In the genomic region with DNA sequence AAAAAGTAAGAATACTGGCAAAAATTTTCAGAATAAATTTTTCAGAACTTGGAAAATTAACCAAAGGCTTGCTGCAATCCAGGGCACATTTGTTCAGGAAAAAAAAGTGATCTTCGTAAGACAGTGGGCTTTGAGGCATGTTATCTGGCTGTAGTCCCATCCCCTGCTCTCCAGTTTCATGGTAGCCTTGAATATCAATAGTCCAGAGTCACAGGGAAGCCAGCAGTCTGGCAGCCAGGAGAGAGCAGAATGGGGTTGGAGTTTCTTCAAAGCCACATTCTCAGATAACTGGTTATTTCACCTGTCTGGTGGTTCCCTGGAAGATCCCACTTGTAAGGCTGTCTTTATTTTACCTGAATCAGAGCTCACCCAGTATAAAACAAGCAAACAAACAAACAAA, we compare ENCODE assay signal across 17 cellular contexts.
DNase-seq lines count a peak whose midpoint lies in the region; ATAC-seq and TF ChIP-seq lines count a peak whose summit lies in the region.
"Had no signal": no experiment of that assay in that cellular context is flagged by ENCODE, and none has a peak within 500 bp of the region (broad histone marks: within the 10 kb centered on the region; RNA-seq: fewer than 3 reads in every experiment).

No MANE protein-coding gene starts in this region.

- H3K4me3 Mint-ChIP-seq in WTC11 (no peak overlapping the region), neural crest cell (no peak overlapping the region)
- H3K4me3 Mint-ChIP-seq: B cell; CD8-positive, alpha-beta T cell had no signal

- H3K36me3 ChIP-seq in iPS-18a (ENCODE audit: control insufficient read depth, low read depth, low read length), result no peaks in the 10 kb centered on the region
- H3K36me3 ChIP-seq: BLaER1 treated with 17β-estradiol and CSF1 and Interleukin-3, amounts not matched to agents 10 nM and 100 nM; HAP-1 had no signal

- no peak overlapping the region for H3K27ac ChIP-seq in iPS-18a (ENCODE audit: low read length)
- H3K27ac ChIP-seq: BLaER1 treated with 17β-estradiol and CSF1 and Interleukin-3, amounts not matched to agents 10 nM and 100 nM had no signal

- peaks cover 12% of the 10 kb centered on the region for H3K4me1 ChIP-seq in iPS-18a (ENCODE audit: control insufficient read depth, low read depth, low read length)
- H3K4me1 ChIP-seq: HAP-1 had no signal

- no peaks in the 10 kb centered on the region for H3K27me3 Mint-ChIP-seq in WTC11 (ENCODE audit: low read depth)
- H3K27me3 Mint-ChIP-seq in neural crest cell (ENCODE audit: low read depth), result peaks cover 14% of the 10 kb centered on the region

- DNase-seq in activated effector memory CD4-positive, alpha-beta T cell treated with anti-CD3 and anti-CD28 coated beads, Interleukin-2, amount 50 U/mL, for 16 hours, result peak; percentile 12
- no peak for DNase-seq in activated effector memory CD4-positive, alpha-beta T cell treated with Interleukin-2 at 50 U/mL for 16 hours
- DNase-seq in WTC11 (ENCODE audit: low spot score) (no peak), neural crest cell (ENCODE audit: low read depth, low spot score) (no peak), foreskin melanocyte (no peak)
- DNase-seq in stimulated activated CD4-positive, alpha-beta T cell treated with anti-CD3 and anti-CD28 coated beads, Interleukin-12 subunit alpha, Interleukin-12 subunit beta, amount 100 ng/mL, for 4 hours, result no peak
- DNase-seq: 8988T; Calu3; CD8-positive, alpha-beta T cell; DMS79 treated with DMSO at 0.1 percent for 48 hours; GOT3 had no signal

- H3K9me3 ChIP-seq in iPS-18a (ENCODE audit: control insufficient read depth, low read depth, low read length), result no peaks in the 10 kb centered on the region
- H3K9me3 ChIP-seq: BLaER1 treated with 17β-estradiol and CSF1 and Interleukin-3, amounts not matched to agents 10 nM and 100 nM; HAP-1 had no signal

- ATAC-seq in WTC11 (peak; percentile 88), HG02588 (IDR thresholded peaks at IDR 0.05; ENCODE audit: unreplicated experiment) (no peak)
- ATAC-seq: CD8-positive, alpha-beta T cell; GM12878 had no signal

- POLR2A ChIA-PET in WTC11 (lab: Charles Lee), result no interaction called here

- no peak overlapping the region for H3K9ac ChIP-seq in iPS-18a (ENCODE audit: low read length)
- H3K9ac ChIP-seq: BLaER1 treated with 17β-estradiol and CSF1 and Interleukin-3, amounts not matched to agents 10 nM and 100 nM had no signal

- H3K9me3 Mint-ChIP-seq in WTC11 (no peaks in the 10 kb centered on the region), neural crest cell (no peaks in the 10 kb centered on the region)
- H3K9me3 Mint-ChIP-seq: CD8-positive, alpha-beta T cell had no signal

- CTCF ChIA-PET in WTC11 (lab: Charles Lee), result interaction anchor here (0.8 to 1.4 kb wide), 4 partner anchors 17 to 261 kb away, joined by 3 read pairs; no protein-coding TSS in a partner anchor

- H3K36me3 Mint-ChIP-seq in WTC11 (no peaks in the 10 kb centered on the region), neural crest cell (ENCODE audit: low read depth) (no peaks in the 10 kb centered on the region)
- H3K36me3 Mint-ChIP-seq: CD8-positive, alpha-beta T cell had no signal

- peak overlapping the region; percentile 13 for H3K4me3 ChIP-seq in iPS-18a (ENCODE audit: low read length)
- H3K4me3 ChIP-seq: BLaER1 treated with 17β-estradiol and CSF1 and Interleukin-3, amounts not matched to agents 10 nM and 100 nM; GM12878; HAP-1 had no signal

- TF ChIP-seq CTCF in WTC11 (IDR thresholded peaks at IDR 0.05) (no peak), neural crest cell (conservative IDR thresholded peaks at IDR 0.05) (no peak)

- peaks cover 40% of the 10 kb centered on the region for H3K4me1 Mint-ChIP-seq in WTC11
- H3K4me1 Mint-ChIP-seq in neural crest cell, result peaks cover 13% of the 10 kb centered on the region
- H3K4me1 Mint-ChIP-seq: B cell had no signal

- H3K27ac Mint-ChIP-seq in WTC11 (peak overlapping the region; percentile 39), neural crest cell (ENCODE audit: unreplicated experiment) (peak overlapping the region; percentile 36)
- H3K27ac Mint-ChIP-seq: B cell; CD8-positive, alpha-beta T cell had no signal

- no peaks in the 10 kb centered on the region for H3K27me3 ChIP-seq in iPS-18a (ENCODE audit: control insufficient read depth, insufficient read depth, low read length)
- H3K27me3 ChIP-seq: BLaER1 treated with 17β-estradiol and CSF1 and Interleukin-3, amounts not matched to agents 10 nM and 100 nM had no signal

TF ChIP-seq in WTC11, 78 proteins besides CTCF, POLR2A, EP300 and RAD21 (continues in another document):
- TF ChIP-seq HMGXB4 (CRISPR knock-in tag; IDR thresholded peaks at IDR 0.05) (no peak), ATF3 (CRISPR knock-in tag; conservative IDR thresholded peaks at IDR 0.05) (no peak), MXD4 (CRISPR knock-in tag; IDR thresholded peaks at IDR 0.05; ENCODE audit: borderline replicate concordance) (no peak), ZMAT4 (CRISPR knock-in tag; IDR thresholded peaks at IDR 0.05) (no peak), ZNF263 (CRISPR knock-in tag; IDR thresholded peaks at IDR 0.05; ENCODE audit: low read depth) (no peak), E2F4 (CRISPR knock-in tag; IDR thresholded peaks at IDR 0.05; ENCODE audit: borderline replicate concordance, low read depth) (no peak), CDX4 (CRISPR knock-in tag; IDR thresholded peaks at IDR 0.05; ENCODE audit: borderline replicate concordance) (no peak), ZSCAN18 (CRISPR knock-in tag; IDR thresholded peaks at IDR 0.05) (no peak), ZNF232 (CRISPR knock-in tag; IDR thresholded peaks at IDR 0.05) (no peak), TP53 (CRISPR knock-in tag; IDR thresholded peaks at IDR 0.05) (no peak), NR3C1 (CRISPR knock-in tag; conservative IDR thresholded peaks at IDR 0.05; ENCODE audit: low read depth) (no peak)
- TF ChIP-seq, protein P1, sequence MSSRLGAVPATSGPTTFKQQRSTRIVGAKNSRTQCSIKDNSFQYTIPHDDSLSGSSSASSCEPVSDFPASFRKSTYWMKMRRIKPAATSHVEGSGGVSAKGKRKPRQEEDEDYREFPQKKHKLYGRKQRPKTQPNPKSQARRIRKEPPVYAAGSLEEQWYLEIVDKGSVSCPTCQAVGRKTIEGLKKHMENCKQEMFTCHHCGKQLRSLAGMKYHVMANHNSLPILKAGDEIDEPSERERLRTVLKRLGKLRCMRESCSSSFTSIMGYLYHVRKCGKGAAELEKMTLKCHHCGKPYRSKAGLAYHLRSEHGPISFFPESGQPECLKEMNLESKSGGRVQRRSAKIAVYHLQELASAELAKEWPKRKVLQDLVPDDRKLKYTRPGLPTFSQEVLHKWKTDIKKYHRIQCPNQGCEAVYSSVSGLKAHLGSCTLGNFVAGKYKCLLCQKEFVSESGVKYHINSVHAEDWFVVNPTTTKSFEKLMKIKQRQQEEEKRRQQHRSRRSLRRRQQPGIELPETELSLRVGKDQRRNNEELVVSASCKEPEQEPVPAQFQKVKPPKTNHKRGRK (CRISPR knock-in tag; IDR thresholded peaks at IDR 0.05; ENCODE audit: borderline replicate concordance), result no peak
